ENCODE assay signal across 10 cellular contexts in genomic region chr1:8870605-8871538, GRCh38. TPM values are rescaled to one million over a fixed set of nuclear protein-coding genes. Genes with fewer than 3 reads are reported as not detected.
DNase-seq lines count a peak whose midpoint lies in the region; ATAC-seq and TF ChIP-seq lines count a peak whose summit lies in the region.
"Had no signal": no experiment of that assay in that cellular context is flagged by ENCODE, and none has a peak within 500 bp of the region (broad histone marks: within the 10 kb centered on the region; RNA-seq: fewer than 3 reads in every experiment).

No MANE protein-coding gene starts in this region.

- TF ChIP-seq POLR2A in GM18505 (IDR thresholded peaks at IDR 0.05; ENCODE audit: borderline replicate concordance, extremely low read depth, insufficient read depth, insufficient read length), result no peak

- peaks cover 73% of the 10 kb centered on the region for H3K4me1 Mint-ChIP-seq in activated naive CD8-positive, alpha-beta T cell treated with anti-CD3 and anti-CD28 coated beads for 36 hours

- peaks cover 83% of the 10 kb centered on the region for H3K36me3 ChIP-seq in ACC112 (ENCODE audit: insufficient read depth, low read length)

- H3K4me1 ChIP-seq in ACC112 (ENCODE audit: control insufficient read depth, insufficient read depth, low read length, unreplicated experiment), result peaks cover 60% of the 10 kb centered on the region

- H3K4me3 ChIP-seq in ACC112 (ENCODE audit: low read depth, low read length), result peak overlapping the region; percentile 69

- H3K9me3 Mint-ChIP-seq in activated naive CD8-positive, alpha-beta T cell treated with anti-CD3 and anti-CD28 coated beads for 36 hours, result no peaks in the 10 kb centered on the region

- H3K27me3 ChIP-seq in ACC112 (ENCODE audit: insufficient read depth, low read length), result no peaks in the 10 kb centered on the region

- peak overlapping the region; percentile 74 for H3K27ac ChIP-seq in ACC112 (ENCODE audit: low read depth, low read length)

- H3K79me2 ChIP-seq in ACC112 (ENCODE audit: control insufficient read depth, insufficient read depth, low read length, unreplicated experiment), result peaks cover 89% of the 10 kb centered on the region

- DNase-seq in HT1080 (ENCODE audit: low read depth), result peak; percentile 54
- no peak for DNase-seq in activated naive CD8-positive, alpha-beta T cell treated with anti-CD3 and anti-CD28 coated beads for 36 hours
- peak; percentile 59 for DNase-seq in left kidney (ENCODE audit: low read depth, low spot score)
- no peak for DNase-seq in COLO668 (lab: John Stamatoyannopoulos, UW; ENCODE audit: unreplicated experiment)
- no peak for DNase-seq in NCI-H524 (lab: John Stamatoyannopoulos, UW)
- DNase-seq: DMS79, NCI-H226 had no signal

- peaks cover 4% of the 10 kb centered on the region for H3K27me3 Mint-ChIP-seq in activated naive CD8-positive, alpha-beta T cell treated with anti-CD3 and anti-CD28 coated beads for 36 hours

- ATAC-seq in GM19452 (IDR thresholded peaks at IDR 0.05; ENCODE audit: unreplicated experiment) (no peak), GM18505 (IDR thresholded peaks at IDR 0.05; ENCODE audit: unreplicated experiment) (no peak)

- no peak overlapping the region for H2AFZ ChIP-seq in ACC112 (ENCODE audit: low read length, unreplicated experiment)

- H3K27ac Mint-ChIP-seq in activated naive CD8-positive, alpha-beta T cell treated with anti-CD3 and anti-CD28 coated beads for 36 hours, result peak overlapping the region; percentile 84

- peak overlapping the region; percentile 51 for H3K4me3 Mint-ChIP-seq in activated naive CD8-positive, alpha-beta T cell treated with anti-CD3 and anti-CD28 coated beads for 36 hours

- H3K36me3 Mint-ChIP-seq in activated naive CD8-positive, alpha-beta T cell treated with anti-CD3 and anti-CD28 coated beads for 36 hours, result peaks cover 90% of the 10 kb centered on the region

RNA-seq across cellular contexts. Expression of gene ENO1, which starts 7.6 kb away (rescaled TPM):
- 3,632 and 3,729 TPM in 2 replicates for total RNA-seq in HT1080 (2014; rRNA removed; shearing (Covaris generic))
- polyA plus RNA-seq in HT1080 (2015; cell fraction: cytosol; rRNA removed), result 2,345 and 2,620 TPM in 2 replicates
- 3,922 and 4,106 TPM in 2 replicates for polyA plus RNA-seq in HT1080 (2015; cell fraction: nucleus; rRNA removed)
- total RNA-seq in activated naive CD8-positive, alpha-beta T cell treated with anti-CD3 and anti-CD28 coated beads for 36 hours, result 1,000 to 10,000 TPM; 3,744 to 3,761 TPM

RNA-seq across cellular contexts. Expression of gene RERE, which starts 53.4 kb away (rescaled TPM):
- 9.6 and 12.4 TPM in 2 replicates for total RNA-seq in HT1080 (2014; rRNA removed; shearing (Covaris generic))
- 17.6 and 25.0 TPM in 2 replicates for polyA plus RNA-seq in HT1080 (2015; cell fraction: cytosol; rRNA removed)
- 29.7 and 30.7 TPM in 2 replicates for polyA plus RNA-seq in HT1080 (2015; cell fraction: nucleus; rRNA removed)
- 10 to 100 TPM; 36.8 to 39.6 TPM for total RNA-seq in activated naive CD8-positive, alpha-beta T cell treated with anti-CD3 and anti-CD28 coated beads for 36 hours

Comparison
In these comparisons a context has a peak if more than half of its experiments do, and no peak if none do; other contexts are left out.
1. DNase-seq: peak in HT1080 (single experiment) and left kidney (single experiment); none in activated naive CD8-positive, alpha-beta T cell treated with anti-CD3 and anti-CD28 coated beads for 36 hours (single experiment), COLO668 (single experiment) and NCI-H524 (0 of 2).